ENCODE assay signal across 26 cellular contexts in genomic region chr11:31828217-31828616, GRCh38. TPM values are rescaled to one million over a fixed set of nuclear protein-coding genes. Genes with fewer than 3 reads are reported as not detected.
"Had no signal": no experiment of that assay in that cellular context is flagged by ENCODE, and none has a peak within 500 bp of the region (broad histone marks: within the 10 kb centered on the region; RNA-seq: fewer than 3 reads in every experiment).

No MANE protein-coding gene starts in this region.

- DNase-seq: activated CD4-positive, alpha-beta memory T cell treated with anti-CD3 and anti-CD28 coated beads for 36 hours; activated CD4-positive, alpha-beta T cell treated with anti-CD3 and anti-CD28 coated beads, Interleukin-2, amount 10 ng/mL, durations not matched to agents 7 days and 5 days; activated CD4-positive, CD25-positive, alpha-beta regulatory T cell; activated CD8-positive, alpha-beta memory T cell treated with anti-CD3 and anti-CD28 coated beads for 24 hours; activated T-cell treated with anti-CD3 and anti-CD28 coated beads, Interleukin-2, amount 50 U/mL, for 48 hours; amniotic stem cell; brain microvascular endothelial cell; KG1; NCI-H1048; NCI-H146; NCI-H187 treated with DMSO at 0.1 percent for 48 hours; NCI-H2081 treated with DMSO at 0.1 percent for 48 hours; NCI-H446; NCI-H524; Peyer's patch; Right ventricle myocardium superior; SJCRH30; SK-N-SH; T-helper 1 cell had no signal

- H3K4me3 ChIP-seq: ascending aorta, cardiac muscle cell, Peyer's patch, SJCRH30 had no signal

- H3K4me3 Mint-ChIP-seq: activated CD4-positive, alpha-beta T cell treated with anti-CD3 and anti-CD28 coated beads, Interleukin-2, amount 10 ng/mL, durations not matched to agents 7 days and 5 days; activated naive CD4-positive, alpha-beta T cell treated with anti-CD3 and anti-CD28 coated beads, Interleukin-2, amount 50 U/mL, for 24 hours had no signal

- H3K9me3 Mint-ChIP-seq: activated CD4-positive, alpha-beta memory T cell treated with anti-CD3 and anti-CD28 coated beads for 36 hours; activated CD4-positive, alpha-beta T cell treated with anti-CD3 and anti-CD28 coated beads, Interleukin-2, amount 10 ng/mL, durations not matched to agents 7 days and 5 days; activated naive CD4-positive, alpha-beta T cell treated with anti-CD3 and anti-CD28 coated beads, Interleukin-2, amount 50 U/mL, for 24 hours; activated T-helper 2 cell treated with anti-CD3 and anti-CD28 coated beads, Interferon-gamma antibody, Interleukin-2, Interleukin-4, amounts not matched to agents 10 μg/mL and 5 μg/mL and 100 μg/mL, durations not matched to agents 14 hours and 24 hours and 36 hours had no signal

- H3K27ac Mint-ChIP-seq: activated CD4-positive, alpha-beta memory T cell treated with anti-CD3 and anti-CD28 coated beads for 36 hours; activated CD4-positive, alpha-beta T cell treated with anti-CD3 and anti-CD28 coated beads, Interleukin-2, amount 10 ng/mL, durations not matched to agents 7 days and 5 days; activated naive CD4-positive, alpha-beta T cell treated with anti-CD3 and anti-CD28 coated beads, Interleukin-2, amount 50 U/mL, for 24 hours had no signal

- H3K9me3 ChIP-seq: ascending aorta, Peyer's patch, SJCRH30, SK-N-SH had no signal

- H3K27me3 ChIP-seq: SJCRH30 had no signal

- H3K9ac ChIP-seq: SK-N-SH had no signal

- H3K36me3 ChIP-seq: ascending aorta, brain microvascular endothelial cell, cardiac muscle cell, Peyer's patch, SJCRH30 had no signal

- H3K36me3 Mint-ChIP-seq: activated naive CD4-positive, alpha-beta T cell treated with anti-CD3 and anti-CD28 coated beads, Interleukin-2, amount 50 U/mL, for 24 hours had no signal

- H3K27ac ChIP-seq: ascending aorta, brain microvascular endothelial cell, cardiac muscle cell, Peyer's patch, RWPE1, SJCRH30, VCaP had no signal

RNA-seq across cellular contexts. Expression of gene PAX6, which starts 17.1 kb away (rescaled TPM):
- total RNA-seq: activated CD4-positive, alpha-beta memory T cell treated with anti-CD3 and anti-CD28 coated beads for 36 hours; activated CD4-positive, alpha-beta T cell treated with anti-CD3 and anti-CD28 coated beads, Interleukin-2, amount 10 ng/mL, durations not matched to agents 7 days and 5 days; activated T-helper 2 cell treated with anti-CD3 and anti-CD28 coated beads, Interferon-gamma antibody, Interleukin-2, Interleukin-4, amounts not matched to agents 10 μg/mL and 5 μg/mL and 100 μg/mL, durations not matched to agents 14 hours and 24 hours and 36 hours; ascending aorta; Right ventricle myocardium superior; T-helper 2 cell treated with Interferon-gamma antibody and Interleukin-4, amounts not matched to agents 100 ng/mL and 5 ng/mL, for 36 hours had no signal
- polyA plus RNA-seq: SK-N-SH had no signal
